7 cellular contexts compared by ENCODE assay signal in genomic region chr3:44428910-44429309, GRCh38.
"Had no signal": no experiment of that assay in that cellular context is flagged by ENCODE, and none has a peak within 500 bp of the region (broad histone marks: within the 10 kb centered on the region; RNA-seq: fewer than 3 reads in every experiment).

No MANE protein-coding gene starts in this region.

- H3K4me3 ChIP-seq: GM23248 had no signal

- H2AFZ ChIP-seq: GM23248 had no signal

- H3K27ac ChIP-seq: GM23248 had no signal

- FAIRE-seq: H54 had no signal

- DNase-seq: GM23248, GOT3, H9, HCEC 1CT, IMR-90, KG1 had no signal

- H3K9ac ChIP-seq: GM23248 had no signal
